ENCODE assay signal across 8 cellular contexts in genomic region chr2:130836501-130837174, GRCh38. TPM values are rescaled to one million over a fixed set of nuclear protein-coding genes. Genes with fewer than 3 reads are reported as not detected.
DNase-seq lines count a peak whose midpoint lies in the region; ATAC-seq and TF ChIP-seq lines count a peak whose summit lies in the region.

TSS of gene ARHGEF4 (plus strand) at chr2:130836914. CDS start at chr2:130836954, 40 bp downstream.

- peaks cover 3% of the 10 kb centered on the region for H3K27me3 ChIP-seq in thoracic aorta (replicated peaks; ENCODE audit: insufficient read depth)

- TF ChIP-seq CTCF in NB4 (IDR thresholded peaks at IDR 0.05; ENCODE audit: low read depth, low read length) (no peak), brain (conservative IDR thresholded peaks at IDR 0.05) (no peak), thoracic aorta (IDR thresholded peaks at IDR 0.05) (no peak)

- no peaks in the 10 kb centered on the region for H3K9me3 Mint-ChIP-seq in brain
- no peaks in the 10 kb centered on the region for H3K9me3 Mint-ChIP-seq in activated T-helper 2 cell treated with anti-CD3 and anti-CD28 coated beads, Interferon-gamma antibody, Interleukin-2, Interleukin-4, amounts not matched to agents 10 μg/mL and 5 μg/mL and 100 μg/mL, durations not matched to agents 14 hours and 24 hours and 36 hours

- H3K27ac Mint-ChIP-seq in brain = peak within 1 kb of the TSS in 3 of 5 experiments; percentile 41 to 61 (median 56)
- no peak within 1 kb of the TSS for H3K27ac Mint-ChIP-seq in activated T-helper 2 cell treated with anti-CD3 and anti-CD28 coated beads, Interferon-gamma antibody, Interleukin-2, Interleukin-4, amounts not matched to agents 10 μg/mL and 5 μg/mL and 100 μg/mL, durations not matched to agents 14 hours and 24 hours and 36 hours

- peaks cover 0 to 10% of the 10 kb centered on the region in 2 donors for H3K4me1 ChIP-seq in thoracic aorta (ENCODE audit: control insufficient read depth in 1 of 2, low read depth in 2 of 2)

- no peaks in the 10 kb centered on the region for H3K9me3 ChIP-seq in thoracic aorta

- H3K4me3 Mint-ChIP-seq in brain = peak within 1 kb of the TSS in 3 of 5 experiments; percentile 62 to 77 (median 66)
- H3K4me3 Mint-ChIP-seq in activated T-helper 2 cell treated with anti-CD3 and anti-CD28 coated beads, Interferon-gamma antibody, Interleukin-2, Interleukin-4, amounts not matched to agents 10 μg/mL and 5 μg/mL and 100 μg/mL, durations not matched to agents 14 hours and 24 hours and 36 hours (ENCODE audit: low read depth) = no peak within 1 kb of the TSS

- intact Hi-C loops in left colon (cut with DNase I, micrococcal nuclease) = no loop called here
- intact Hi-C loops in activated T-helper 2 cell treated with anti-CD3 and anti-CD28 coated beads, Interferon-gamma antibody, Interleukin-2, Interleukin-4, amounts not matched to agents 10 μg/mL and 5 μg/mL and 100 μg/mL, durations not matched to agents 14 hours and 24 hours and 36 hours (cut with micrococcal nuclease) = no loop called here

- no peak within 1 kb of the TSS for H3K27ac ChIP-seq in thoracic aorta

- no peaks in the 10 kb centered on the region for H3K36me3 Mint-ChIP-seq in brain
- H3K36me3 Mint-ChIP-seq in activated T-helper 2 cell treated with anti-CD3 and anti-CD28 coated beads, Interferon-gamma antibody, Interleukin-2, Interleukin-4, amounts not matched to agents 10 μg/mL and 5 μg/mL and 100 μg/mL, durations not matched to agents 14 hours and 24 hours and 36 hours (ENCODE audit: low read depth) = no peaks in the 10 kb centered on the region

- no peak within 1 kb of the TSS for H3K4me3 ChIP-seq in NB4 (ENCODE audit: low read depth, low read length)
- H3K4me3 ChIP-seq in thoracic aorta = peak within 1 kb of the TSS; percentile 50

- peaks cover 37% of the 10 kb centered on the region for H3K4me1 Mint-ChIP-seq in brain
- H3K4me1 Mint-ChIP-seq in activated T-helper 2 cell treated with anti-CD3 and anti-CD28 coated beads, Interferon-gamma antibody, Interleukin-2, Interleukin-4, amounts not matched to agents 10 μg/mL and 5 μg/mL and 100 μg/mL, durations not matched to agents 14 hours and 24 hours and 36 hours (ENCODE audit: low read depth) = no peaks in the 10 kb centered on the region

- no peaks in the 10 kb centered on the region for H3K36me3 ChIP-seq in thoracic aorta

- peak; percentile 98 for ATAC-seq in left colon
- no peak for ATAC-seq in thoracic aorta (ENCODE audit: insufficient number of reproducible peaks, low FRiP score, low read depth)
- no peak for ATAC-seq in HG03039 (IDR thresholded peaks at IDR 0.05; ENCODE audit: unreplicated experiment)

- no peak for TF ChIP-seq POLR2A in NB4 (IDR thresholded peaks at IDR 0.05; ENCODE audit: extremely low read depth, insufficient read length)

- peaks cover 73% of the 10 kb centered on the region for H3K27me3 Mint-ChIP-seq in brain
- peaks cover 46% of the 10 kb centered on the region for H3K27me3 Mint-ChIP-seq in activated T-helper 2 cell treated with anti-CD3 and anti-CD28 coated beads, Interferon-gamma antibody, Interleukin-2, Interleukin-4, amounts not matched to agents 10 μg/mL and 5 μg/mL and 100 μg/mL, durations not matched to agents 14 hours and 24 hours and 36 hours (ENCODE audit: low read depth)

- DNase-seq in activated gamma-delta T cell (lab: John Stamatoyannopoulos, UW) = peak; percentile 14
- DNase-seq in activated gamma-delta T cell treated with Interleukin-2 at 50 U/mL for 16 hours = no peak
- peak; percentile 56 for DNase-seq in NB4 (ENCODE audit: low read depth)
- DNase-seq in left colon = peak; percentile 46 to 64
- DNase-seq in thoracic aorta (ENCODE audit: low spot score) = no peak
- DNase-seq in activated T-helper 2 cell treated with anti-CD3 and anti-CD28 coated beads, Interferon-gamma antibody, Interleukin-2, Interleukin-4, amounts not matched to agents 10 μg/mL and 5 μg/mL and 100 μg/mL, durations not matched to agents 14 hours and 24 hours and 36 hours (ENCODE audit: low spot score) = no peak

RNA-seq across cellular contexts. Expression of gene ARHGEF4, which starts in this region (rescaled TPM):
- 47.6 TPM for polyA plus RNA-seq in brain (ENCODE audit: insufficient read depth, low read depth, low replicate concordance)
- total RNA-seq in left colon (1 to 10 TPM; 1.1 to 3.0 TPM), thoracic aorta (1 to 10 TPM; 2.8 to 6.5 TPM)
- total RNA-seq in activated T-helper 2 cell treated with anti-CD3 and anti-CD28 coated beads, Interferon-gamma antibody, Interleukin-2, Interleukin-4, amounts not matched to agents 10 μg/mL and 5 μg/mL and 100 μg/mL, durations not matched to agents 14 hours and 24 hours and 36 hours = 0.11 and 0.30 TPM in 2 replicates

Comparison
In these comparisons a context has a peak if more than half of its experiments do, and no peak if none do; other contexts are left out.
1. DNase-seq: peak in activated gamma-delta T cell (single experiment), NB4 (single experiment) and left colon (2 of 2); none in activated gamma-delta T cell treated with Interleukin-2 at 50 U/mL for 16 hours (single experiment), thoracic aorta (single experiment) and activated T-helper 2 cell treated with anti-CD3 and anti-CD28 coated beads, Interferon-gamma antibody, Interleukin-2, Interleukin-4, amounts not matched to agents 10 μg/mL and 5 μg/mL and 100 μg/mL, durations not matched to agents 14 hours and 24 hours and 36 hours (single experiment).